In genomic region chr3:45795509-45795881, GRCh38 we compare ENCODE assay signal across 11 cellular contexts. TPM values are rescaled to one million over a fixed set of nuclear protein-coding genes. Genes with fewer than 3 reads are reported as not detected.
DNase-seq lines count a peak whose midpoint lies in the region; ATAC-seq and TF ChIP-seq lines count a peak whose summit lies in the region.
"Had no signal": no experiment of that assay in that cellular context is flagged by ENCODE, and none has a peak within 500 bp of the region (broad histone marks: within the 10 kb centered on the region; RNA-seq: fewer than 3 reads in every experiment).

No MANE protein-coding gene starts in this region.

- TF ChIP-seq CTCF in CD4-positive, alpha-beta T cell (IDR thresholded peaks at IDR 0.05): no peak
- TF ChIP-seq CTCF in epithelial cell of esophagus (IDR thresholded peaks at IDR 0.05; ENCODE audit: insufficient read depth, low read depth, low read length, missing control alignments) (no peak), nephron progenitor cell (IDR thresholded peaks at IDR 0.05) (no peak)

- H3K27ac Mint-ChIP-seq in CD4-positive, alpha-beta T cell: no peak overlapping the region
- no peak overlapping the region for H3K27ac Mint-ChIP-seq in nephron progenitor cell

- H3K27me3 ChIP-seq in CD4-positive, alpha-beta T cell (ENCODE audit: control insufficient read depth, insufficient read depth, low read length): peaks cover 38% of the 10 kb centered on the region
- H3K27me3 ChIP-seq: thyroid gland had no signal

- peak; percentile 64 for ATAC-seq in CD4-positive, alpha-beta T cell (ENCODE audit: poor library complexity)
- ATAC-seq in HG02885 (IDR thresholded peaks at IDR 0.05; ENCODE audit: poor library complexity, unreplicated experiment): no peak
- ATAC-seq in GM18511 (IDR thresholded peaks at IDR 0.05; ENCODE audit: unreplicated experiment): no peak

- DNase-seq in CD4-positive, alpha-beta T cell: no peak
- DNase-seq in NCI-H526 treated with DMSO at 0.1 percent for 48 hours (lab: John Stamatoyannopoulos, UW): peak; percentile 1
- no peak for DNase-seq in epithelial cell of esophagus (ENCODE audit: low read depth)
- no peak for DNase-seq in nephron progenitor cell
- no peak for DNase-seq in OCI-M2 (lab: John Stamatoyannopoulos, UW; ENCODE audit: unreplicated experiment)
- no peak for DNase-seq in NCI-H128 (lab: John Stamatoyannopoulos, UW; ENCODE audit: unreplicated experiment)
- DNase-seq: cortex of kidney, NCI-H2081 treated with DMSO at 0.1 percent for 48 hours had no signal

- H3K36me3 Mint-ChIP-seq in CD4-positive, alpha-beta T cell (ENCODE audit: low read depth): no peaks in the 10 kb centered on the region
- no peaks in the 10 kb centered on the region for H3K36me3 Mint-ChIP-seq in nephron progenitor cell (ENCODE audit: low read depth)

- H3K9me3 Mint-ChIP-seq in CD4-positive, alpha-beta T cell: no peaks in the 10 kb centered on the region
- peaks cover 4% of the 10 kb centered on the region for H3K9me3 Mint-ChIP-seq in nephron progenitor cell

- CTCF ChIA-PET in CD4-positive, alpha-beta T cell (lab: Charles Lee): no interaction called here

- peak overlapping the region; percentile 88 for H3K4me3 Mint-ChIP-seq in CD4-positive, alpha-beta T cell
- peak overlapping the region; percentile 76 for H3K4me3 Mint-ChIP-seq in nephron progenitor cell

- H3K27ac ChIP-seq in CD4-positive, alpha-beta T cell (ENCODE audit: low read depth, low read length): no peak overlapping the region
- H3K27ac ChIP-seq: thyroid gland had no signal

- intact Hi-C loops in CD4-positive, alpha-beta T cell (cut with DNase I, micrococcal nuclease): no loop called here

- H3K9me3 ChIP-seq in CD4-positive, alpha-beta T cell (ENCODE audit: control insufficient read depth, low read length): no peaks in the 10 kb centered on the region
- H3K9me3 ChIP-seq: thyroid gland had no signal

- peak overlapping the region; percentile 29 for H3K4me3 ChIP-seq in epithelial cell of esophagus (ENCODE audit: low read length)

- H3K4me1 Mint-ChIP-seq in CD4-positive, alpha-beta T cell (ENCODE audit: low read depth): peaks cover 9% of the 10 kb centered on the region
- H3K4me1 Mint-ChIP-seq in nephron progenitor cell: peaks cover 9% of the 10 kb centered on the region

- peaks cover 66% of the 10 kb centered on the region for H3K27me3 Mint-ChIP-seq in CD4-positive, alpha-beta T cell
- peaks cover 90% of the 10 kb centered on the region for H3K27me3 Mint-ChIP-seq in nephron progenitor cell (ENCODE audit: low read depth, poor library complexity)

- POLR2A ChIA-PET in CD4-positive, alpha-beta T cell (lab: Charles Lee): no interaction called here

RNA-seq across cellular contexts. Expression of gene SLC6A20, which starts 0.8 kb away (rescaled TPM):
- not detected for total RNA-seq in CD4-positive, alpha-beta T cell

RNA-seq across cellular contexts. Expression of gene LZTFL1, which starts 46.4 kb away (rescaled TPM):
- total RNA-seq in CD4-positive, alpha-beta T cell: 1 to 10 TPM; 9.6 to 10.0 TPM
